9 cellular contexts compared by ENCODE assay signal in genomic region chr7:139683137-139683871, GRCh38.
A peak's percentile ranks its signal among the peaks of the same experiment; 100 is the strongest.
DNase-seq lines count a peak whose midpoint lies in the region; ATAC-seq and TF ChIP-seq lines count a peak whose summit lies in the region.
"Had no signal": no experiment of that assay in that cellular context is flagged by ENCODE, and none has a peak within 500 bp of the region (broad histone marks: within the 10 kb centered on the region; RNA-seq: fewer than 3 reads in every experiment).

No MANE protein-coding gene starts in this region.

- no peaks in the 10 kb centered on the region for H3K9me2 ChIP-seq in GM23248 (ENCODE audit: insufficient read depth)

- TF ChIP-seq RAD21 in liver (IDR thresholded peaks at IDR 0.05), result no peak

- no peak for ATAC-seq in GM18498 (IDR thresholded peaks at IDR 0.05; ENCODE audit: unreplicated experiment)

- peaks cover 58% of the 10 kb centered on the region for H3F3A ChIP-seq in GM23248 (ENCODE audit: insufficient read depth)

- H3K9me3 ChIP-seq in GM23248 (ENCODE audit: low read depth) (no peaks in the 10 kb centered on the region), liver (ENCODE audit: control insufficient read depth in 4 of 4, low read length in 3 of 4) (no peaks in the 10 kb centered on the region)
- H3K9me3 ChIP-seq: colonic mucosa had no signal

- 0 out of 2 replicates have a peak, but pooled peaks cover 7% of the 10 kb centered on the region for H3K36me3 ChIP-seq in GM23248 (ENCODE audit: low read depth)
- peaks cover 0 to 4% (median 2%) of the 10 kb centered on the region in 4 donors for H3K36me3 ChIP-seq in liver (ENCODE audit: control insufficient read depth in 4 of 4, insufficient read depth in 3 of 4, low read depth in 1 of 4, low read length in 3 of 4)
- H3K36me3 ChIP-seq: colonic mucosa had no signal

- H3K4me3 Mint-ChIP-seq in CD14-positive monocyte, result no peak overlapping the region

- intact Hi-C loops in CD14-positive monocyte (cut with micrococcal nuclease), result loop anchor here (5.0 kb wide), 1 partner anchor 36 kb away; no protein-coding TSS in a partner anchor

- 75 to 77% methylated on average over 16 of the region's 16 CpGs for WGBS in GM23248 (ENCODE audit: low coverage in 1 of 2, low lambda C conversion rate in 2 of 2, missing lambda C conversion rate in 2 of 2), 2 experiments
- WGBS in liver, result 84% methylated on average over 16 of the region's 16 CpGs

- H3K4me1 ChIP-seq in GM23248 (ENCODE audit: insufficient read depth) (peaks cover 61% of the 10 kb centered on the region), liver (ENCODE audit: control insufficient read depth in 4 of 4, insufficient read depth in 4 of 4, low read length in 3 of 4) (peaks cover 19 to 43% (median 34%) of the 10 kb centered on the region in 4 donors)

- H3K4me1 Mint-ChIP-seq in CD14-positive monocyte, result peaks cover 49% of the 10 kb centered on the region

- H3K27me3 Mint-ChIP-seq in CD14-positive monocyte (ENCODE audit: low read depth in 3 of 3), result peaks cover 0 to 5% (median 0%) of the 10 kb centered on the region in 3 donors

- peak overlapping the region; percentile 65 for H3K4me2 ChIP-seq in GM23248 (ENCODE audit: unreplicated experiment)

- H2AFZ ChIP-seq in GM23248, result no peak overlapping the region

- H3K27ac ChIP-seq in GM23248 (peak overlapping the region; percentile 97), liver (ENCODE audit: low read depth in 1 of 2, low read length in 2 of 2) (peak overlapping the region; percentile 84 to 85)
- H3K27ac ChIP-seq: colonic mucosa had no signal

- DNase-seq in CD14-positive monocyte (ENCODE audit: low spot score) (no peak), GM23248 (peak; percentile 58), amniotic epithelial cell (ENCODE audit: low read depth) (peak; percentile 80), NCI-H1930 (lab: John Stamatoyannopoulos, UW) (no peak), NCI-H1417 treated with DMSO at 0.1 percent for 48 hours (lab: John Stamatoyannopoulos, UW) (no peak), NCI-H2081 (lab: John Stamatoyannopoulos, UW) (no peak)
- DNase-seq: colonic mucosa had no signal

- peaks cover 43% of the 10 kb centered on the region for H3K79me2 ChIP-seq in GM23248 (ENCODE audit: insufficient read depth)

- no peaks in the 10 kb centered on the region for H4K20me1 ChIP-seq in GM23248 (ENCODE audit: insufficient read depth)

- H3K4me3 ChIP-seq in GM23248, result no peak overlapping the region
- H3K4me3 ChIP-seq in liver (ENCODE audit: low read depth in 1 of 3, low read length in 3 of 3), result no peak overlapping the region
- H3K4me3 ChIP-seq: colonic mucosa had no signal

- H3K36me3 Mint-ChIP-seq in CD14-positive monocyte, result peaks cover 42 to 60% of the 10 kb centered on the region in 2 donors

- H3K9ac ChIP-seq in GM23248 (peak overlapping the region; percentile 75), liver (ENCODE audit: low read depth in 1 of 2, low read length in 2 of 2) (no peak overlapping the region)

- peak overlapping the region; percentile 13 to 96 (median 85) for H3K27ac Mint-ChIP-seq in CD14-positive monocyte

- no peaks in the 10 kb centered on the region for H3K27me3 ChIP-seq in GM23248 (replicated peaks; ENCODE audit: insufficient read depth)
- H3K27me3 ChIP-seq in liver (ENCODE audit: control insufficient read depth in 4 of 4, insufficient read depth in 4 of 4, low read length in 3 of 4), result no peaks in the 10 kb centered on the region
- H3K27me3 ChIP-seq: colonic mucosa had no signal

- TF ChIP-seq CTCF in CD14-positive monocyte (IDR thresholded peaks at IDR 0.05) (no peak), liver (IDR thresholded peaks at IDR 0.05; ENCODE audit: low read depth, low read length, missing input control) (no peak)

- in situ Hi-C loops in GM23248 (cut with MboI), result no loop called here

- H3K9me3 Mint-ChIP-seq in CD14-positive monocyte, result peaks cover 0 to 16% (median 10%) of the 10 kb centered on the region in 7 donors

TF ChIP-seq in liver, 16 proteins besides CTCF, POLR2A, EP300 and RAD21:
- no peak for TF ChIP-seq TAF1 (conservative IDR thresholded peaks at IDR 0.05)
- TF ChIP-seq ATF3 (IDR thresholded peaks at IDR 0.05), result no peak
- TF ChIP-seq FOXA2 (IDR thresholded peaks at IDR 0.05), result no peak
- no peak for TF ChIP-seq GABPA (IDR thresholded peaks at IDR 0.05 in 1 of 2, conservative IDR thresholded peaks at IDR 0.05 in 1 of 2)
- TF ChIP-seq MAX (IDR thresholded peaks at IDR 0.05), result no peak
- TF ChIP-seq JUND (IDR thresholded peaks at IDR 0.05), result no peak
- no peak for TF ChIP-seq NR2F2 (IDR thresholded peaks at IDR 0.05)
- no peak for TF ChIP-seq HNF4A (conservative IDR thresholded peaks at IDR 0.05)
- no peak for TF ChIP-seq HNF4G (IDR thresholded peaks at IDR 0.05)
- no peak for TF ChIP-seq EGR1 (IDR thresholded peaks at IDR 0.05; ENCODE audit: low read depth in 2 of 2)
- TF ChIP-seq ZBTB33 (IDR thresholded peaks at IDR 0.05), result no peak
- TF ChIP-seq FOXA1 (IDR thresholded peaks at IDR 0.05), result no peak
- TF ChIP-seq RXRA (IDR thresholded peaks at IDR 0.05), result no peak
TF ChIP-seq in liver: peak in this region for 0.

Comparison
In these comparisons a context has a peak if more than half of its experiments do, and no peak if none do; other contexts are left out.
1. DNase-seq: peak in GM23248 (single experiment) and amniotic epithelial cell (single experiment); none in CD14-positive monocyte (single experiment), NCI-H1930 (0 of 2), NCI-H1417 treated with DMSO at 0.1 percent for 48 hours (single experiment) and NCI-H2081 (0 of 2).